Comparison of ENCODE assay signal across 8 cellular contexts in the genomic region with DNA sequence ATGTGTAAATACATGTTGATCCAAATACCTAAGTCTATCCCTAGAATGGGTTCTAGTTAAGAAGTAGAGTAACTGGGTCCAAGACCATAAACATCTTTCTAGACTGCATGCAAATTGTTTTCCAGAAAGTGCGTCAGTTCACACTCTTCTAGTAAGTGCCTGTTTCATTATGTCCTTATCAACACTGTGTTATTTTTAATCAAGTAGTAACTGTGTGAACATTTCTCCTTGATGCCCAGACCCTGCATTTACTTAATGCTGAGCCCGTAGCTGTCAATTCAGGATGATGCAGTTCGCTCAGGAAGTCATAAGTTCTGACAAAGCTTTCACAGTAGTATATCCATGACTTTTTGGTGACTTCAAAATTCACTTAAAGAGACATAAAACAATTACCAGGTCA.
"Had no signal": no experiment of that assay in that cellular context is flagged by ENCODE, and none has a peak within 500 bp of the region (broad histone marks: within the 10 kb centered on the region; RNA-seq: fewer than 3 reads in every experiment).

No MANE protein-coding gene starts in this region.

- ATAC-seq: GM23338, HCT116 had no signal

- DNase-seq: GM23248, GOT3, H7, H9, HCEC 1CT, HFFc6 had no signal

- H3K27ac Mint-ChIP-seq: GM23338, H9, HFFc6 had no signal

- H3K9me3 Mint-ChIP-seq: GM23338, H9 had no signal

- H3K4me3 Mint-ChIP-seq: GM23338, H9, HFFc6 had no signal
